ENCODE assay signal across 19 cellular contexts in the genomic region with DNA sequence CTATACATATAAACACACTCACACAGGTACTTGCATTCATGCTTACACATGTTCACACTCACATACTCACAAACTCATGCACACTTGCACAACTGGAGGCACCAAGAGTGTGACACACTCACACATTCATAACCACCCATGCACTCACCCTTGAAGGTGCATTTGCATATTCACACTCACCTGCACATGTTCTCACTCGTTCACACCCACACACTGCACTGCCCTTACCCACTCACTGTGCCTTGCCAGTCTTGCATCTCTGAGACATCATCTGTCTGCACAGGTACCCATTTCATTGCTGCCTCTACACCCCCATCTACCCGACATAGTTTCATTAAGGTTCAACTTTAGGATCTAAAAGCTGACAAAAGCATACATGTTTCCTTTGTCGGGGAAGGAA.
"Had no signal": no experiment of that assay in that cellular context is flagged by ENCODE, and none has a peak within 500 bp of the region (broad histone marks: within the 10 kb centered on the region; RNA-seq: fewer than 3 reads in every experiment).

No MANE protein-coding gene starts in this region.

- H3K9me3 Mint-ChIP-seq: activated CD4-positive, alpha-beta memory T cell treated with anti-CD3 and anti-CD28 coated beads, Interleukin-2, amount 10 ng/mL, durations not matched to agents 7 days and 5 days; activated CD4-positive, alpha-beta T cell treated with anti-CD3 and anti-CD28 coated beads, Interleukin-2, amount 10 ng/mL, durations not matched to agents 24 days and 14 days; activated naive CD4-positive, alpha-beta T cell treated with anti-CD3 and anti-CD28 coated beads for 36 hours; activated T-cell treated with anti-CD3 and anti-CD28 coated beads, Interleukin-2, amount 50 U/mL, for 72 hours had no signal

- H3K27ac Mint-ChIP-seq: activated CD4-positive, alpha-beta memory T cell treated with anti-CD3 and anti-CD28 coated beads, Interleukin-2, amount 10 ng/mL, durations not matched to agents 7 days and 5 days; activated CD4-positive, alpha-beta T cell treated with anti-CD3 and anti-CD28 coated beads, Interleukin-2, amount 10 ng/mL, durations not matched to agents 24 days and 14 days; activated naive CD4-positive, alpha-beta T cell treated with anti-CD3 and anti-CD28 coated beads for 36 hours; activated T-cell treated with anti-CD3 and anti-CD28 coated beads, Interleukin-2, amount 50 U/mL, for 72 hours; naive thymus-derived CD8-positive, alpha-beta T cell; T-helper 17 cell had no signal

- H3K4me3 ChIP-seq: cardiac muscle cell, lower lobe of right lung, thyroid gland had no signal

- DNase-seq: activated CD4-positive, alpha-beta memory T cell treated with anti-CD3 and anti-CD28 coated beads, Interleukin-2, amount 10 ng/mL, durations not matched to agents 7 days and 5 days; activated CD4-positive, alpha-beta T cell treated with anti-CD3 and anti-CD28 coated beads, Interleukin-2, amount 10 ng/mL, durations not matched to agents 24 days and 14 days; activated effector memory CD4-positive, alpha-beta T cell treated with Interleukin-2 at 50 U/mL for 16 hours; activated naive CD4-positive, alpha-beta T cell treated with anti-CD3 and anti-CD28 coated beads for 36 hours; activated T-cell treated with anti-CD3 and anti-CD28 coated beads, Interleukin-2, amount 50 U/mL, for 72 hours; amygdala; cortex of kidney; foreskin keratinocyte; kidney; lower lobe of right lung; naive thymus-derived CD8-positive, alpha-beta T cell; stimulated activated CD4-positive, alpha-beta T cell treated with anti-CD3 and anti-CD28 coated beads, Interleukin-2, amount 100 ng/mL, for 48 hours; stimulated activated naive CD8-positive, alpha-beta T cell treated with anti-CD3 and anti-CD28 coated beads, Interleukin-15, Interleukin-2, amounts not matched to agents 100 U/mL and 50 U/mL, for 24 hours; substantia nigra; T-helper 17 cell; thyroid gland had no signal

- H3K36me3 Mint-ChIP-seq: naive thymus-derived CD8-positive, alpha-beta T cell had no signal

- ATAC-seq: activated CD4-positive, CD25-positive, alpha-beta regulatory T cell treated with anti-CD3 and anti-CD28 coated beads, Interleukin-2, amount 50 U/mL, for 24 hours; activated T-cell treated with anti-CD3 and anti-CD28 coated beads, Interleukin-2, amount 50 U/mL, for 72 hours; foreskin keratinocyte; left lobe of liver; lower lobe of right lung; naive thymus-derived CD8-positive, alpha-beta T cell; stimulated activated naive CD8-positive, alpha-beta T cell treated with anti-CD3 and anti-CD28 coated beads, Interleukin-15, Interleukin-2, amounts not matched to agents 100 U/mL and 50 U/mL, for 24 hours; T-helper 17 cell had no signal

- H3K27me3 Mint-ChIP-seq: activated CD4-positive, alpha-beta T cell treated with anti-CD3 and anti-CD28 coated beads, Interleukin-2, amount 10 ng/mL, durations not matched to agents 24 days and 14 days had no signal

- H3K4me1 Mint-ChIP-seq: activated CD4-positive, alpha-beta memory T cell treated with anti-CD3 and anti-CD28 coated beads, Interleukin-2, amount 10 ng/mL, durations not matched to agents 7 days and 5 days; T-helper 17 cell had no signal

- H3K9me3 ChIP-seq: lower lobe of right lung, thyroid gland had no signal

- H3K27ac ChIP-seq: cardiac muscle cell, lower lobe of right lung, thyroid gland had no signal

- H3K4me3 Mint-ChIP-seq: activated CD4-positive, alpha-beta memory T cell treated with anti-CD3 and anti-CD28 coated beads, Interleukin-2, amount 10 ng/mL, durations not matched to agents 7 days and 5 days; activated CD4-positive, alpha-beta T cell treated with anti-CD3 and anti-CD28 coated beads, Interleukin-2, amount 10 ng/mL, durations not matched to agents 24 days and 14 days; activated naive CD4-positive, alpha-beta T cell treated with anti-CD3 and anti-CD28 coated beads for 36 hours; activated T-cell treated with anti-CD3 and anti-CD28 coated beads, Interleukin-2, amount 50 U/mL, for 72 hours; naive thymus-derived CD8-positive, alpha-beta T cell; T-helper 17 cell had no signal

- H3K27me3 ChIP-seq: cardiac muscle cell, foreskin keratinocyte, thyroid gland had no signal

- H3K36me3 ChIP-seq: cardiac muscle cell, lower lobe of right lung, thyroid gland had no signal

- FAIRE-seq: kidney had no signal

- H3K4me1 ChIP-seq: lower lobe of right lung had no signal
